10 cellular contexts compared by ENCODE assay signal in the genomic region with DNA sequence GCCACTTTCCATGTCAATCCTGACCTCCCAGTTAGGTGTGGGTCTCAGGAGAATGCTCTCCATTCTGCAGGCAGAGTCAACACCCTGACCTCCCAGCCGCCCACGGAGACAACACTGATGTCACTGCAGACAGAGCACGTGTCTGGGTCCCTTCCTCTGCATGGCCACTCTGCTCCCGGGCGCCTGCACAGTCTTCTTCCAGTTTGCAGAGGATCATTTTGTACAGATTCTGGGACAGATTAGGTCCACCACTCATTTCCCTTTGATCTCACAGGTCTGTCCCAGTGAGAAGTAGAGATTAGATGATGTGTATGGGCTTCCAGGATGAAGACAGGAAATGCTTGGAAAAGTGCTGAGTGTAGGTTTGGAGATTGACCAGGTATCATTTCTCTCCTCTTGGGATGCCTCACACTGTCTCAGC. TPM values are rescaled to one million over a fixed set of nuclear protein-coding genes. Genes with fewer than 3 reads are reported as not detected.
A peak's percentile ranks its signal among the peaks of the same experiment; 100 is the strongest.
DNase-seq lines count a peak whose midpoint lies in the region; ATAC-seq and TF ChIP-seq lines count a peak whose summit lies in the region.
"Had no signal": no experiment of that assay in that cellular context is flagged by ENCODE, and none has a peak within 500 bp of the region (broad histone marks: within the 10 kb centered on the region; RNA-seq: fewer than 3 reads in every experiment).

No MANE protein-coding gene starts in this region.

- CTCF ChIA-PET in CD8-positive, alpha-beta T cell (lab: Charles Lee) = no interaction called here

- H3K4me1 Mint-ChIP-seq in natural killer cell = no peaks in the 10 kb centered on the region
- H3K4me1 Mint-ChIP-seq in CD8-positive, alpha-beta T cell (ENCODE audit: low read depth) = no peaks in the 10 kb centered on the region

- no peaks in the 10 kb centered on the region for H3K9me3 ChIP-seq in left ventricle myocardium inferior (replicated peaks)
- no peaks in the 10 kb centered on the region for H3K9me3 ChIP-seq in psoas muscle
- no peaks in the 10 kb centered on the region for H3K9me3 ChIP-seq in CD8-positive, alpha-beta T cell (ENCODE audit: low read length)

- H3K27me3 Mint-ChIP-seq in natural killer cell (ENCODE audit: low read depth in 2 of 2) = peaks cover 11 to 34% of the 10 kb centered on the region in 2 donors
- H3K27me3 Mint-ChIP-seq in CD8-positive, alpha-beta T cell (ENCODE audit: low read depth) = peaks cover 22% of the 10 kb centered on the region

- TF ChIP-seq CTCF in GM13976 (IDR thresholded peaks at IDR 0.05; ENCODE audit: borderline replicate concordance, control extremely low read depth, extremely low read depth, insufficient read depth, missing control alignments) (no peak), VCaP (conservative IDR thresholded peaks at IDR 0.05) (no peak), left ventricle myocardium inferior (IDR thresholded peaks at IDR 0.05; ENCODE audit: borderline replicate concordance) (no peak), psoas muscle (IDR thresholded peaks at IDR 0.05) (no peak), natural killer cell (IDR thresholded peaks at IDR 0.05) (no peak)
- TF ChIP-seq CTCF in CD8-positive, alpha-beta T cell (IDR thresholded peaks at IDR 0.05) = no peak

- H3K27ac ChIP-seq in VCaP (peak overlapping the region; percentile 59), left ventricle myocardium inferior (replicated peaks) (peak overlapping the region; percentile 72), psoas muscle (peak overlapping the region; percentile 61)
- H3K27ac ChIP-seq in CD8-positive, alpha-beta T cell (ENCODE audit: low read depth, low read length) = no peak overlapping the region

- H3K4me3 ChIP-seq in left ventricle myocardium inferior (no peak overlapping the region), psoas muscle (no peak overlapping the region)
- no peak overlapping the region for H3K4me3 ChIP-seq in CD8-positive, alpha-beta T cell (ENCODE audit: low read depth, low read length)

- H3K36me3 Mint-ChIP-seq in natural killer cell = no peaks in the 10 kb centered on the region
- no peaks in the 10 kb centered on the region for H3K36me3 Mint-ChIP-seq in CD8-positive, alpha-beta T cell

- peaks cover 22% of the 10 kb centered on the region for H3K27me3 ChIP-seq in left ventricle myocardium inferior (ENCODE audit: low read depth)
- no peaks in the 10 kb centered on the region for H3K27me3 ChIP-seq in psoas muscle (ENCODE audit: insufficient read depth in 3 of 3, low read length in 2 of 3)
- no peaks in the 10 kb centered on the region for H3K27me3 ChIP-seq in CD8-positive, alpha-beta T cell (ENCODE audit: insufficient read depth, low read length)

- 13 to 25% (median 25%) methylated on average over 5 of the region's 5 CpGs for WGBS in psoas muscle, 3 donors

- intact Hi-C loops in left ventricle myocardium inferior (cut with micrococcal nuclease) (no loop called here), psoas muscle (cut with DNase I) (loop anchor here in 1 of 2 donors (2.0 to 10.0 kb wide), 2 partner anchors 16 to 56 kb away; no protein-coding TSS in a partner anchor), natural killer cell (cut with micrococcal nuclease) (no loop called here)
- intact Hi-C loops in CD8-positive, alpha-beta T cell (cut with DNase I, micrococcal nuclease) = no loop called here

- H3K4me1 ChIP-seq in left ventricle myocardium inferior (peaks cover 32% of the 10 kb centered on the region), psoas muscle (peaks cover 13% of the 10 kb centered on the region)
- no peaks in the 10 kb centered on the region for H3K4me1 ChIP-seq in CD8-positive, alpha-beta T cell (ENCODE audit: insufficient read depth, low read length)

- no peak overlapping the region for H3K4me3 Mint-ChIP-seq in natural killer cell
- H3K4me3 Mint-ChIP-seq in CD8-positive, alpha-beta T cell = no peak overlapping the region

- H3K27ac Mint-ChIP-seq in natural killer cell = no peak overlapping the region
- H3K27ac Mint-ChIP-seq in CD8-positive, alpha-beta T cell = no peak overlapping the region

- POLR2A ChIA-PET in CD8-positive, alpha-beta T cell (lab: Charles Lee) = no interaction called here

- ATAC-seq in psoas muscle (peak; percentile 27 to 59 (median 40)), natural killer cell (no peak), GM21381 (IDR thresholded peaks at IDR 0.05; ENCODE audit: unreplicated experiment) (no peak)
- no peak for ATAC-seq in CD8-positive, alpha-beta T cell

- no peaks in the 10 kb centered on the region for H3K36me3 ChIP-seq in left ventricle myocardium inferior
- no peaks in the 10 kb centered on the region for H3K36me3 ChIP-seq in psoas muscle (ENCODE audit: insufficient read depth in 1 of 2, low read depth in 1 of 2)
- no peaks in the 10 kb centered on the region for H3K36me3 ChIP-seq in CD8-positive, alpha-beta T cell (ENCODE audit: insufficient read depth, low read length)

- DNase-seq in GM13976 (ENCODE audit: low spot score) = peak; percentile 66
- peak; percentile 48 for DNase-seq in left ventricle myocardium inferior
- DNase-seq in psoas muscle = peak; percentile 48 to 63
- DNase-seq in natural killer cell = no peak
- DNase-seq in CD8-positive, alpha-beta T cell = no peak
- DNase-seq in RKO (ENCODE audit: low spot score) = no peak

- in situ Hi-C loops in GM13976 (cut with MboI; ENCODE audit: low sequenced_read_pairs, unreplicated experiment) = no loop called here

- H3K9me3 Mint-ChIP-seq in natural killer cell = no peaks in the 10 kb centered on the region
- H3K9me3 Mint-ChIP-seq in CD8-positive, alpha-beta T cell = no peaks in the 10 kb centered on the region

RNA-seq across cellular contexts. Expression of gene MYBPHL, which starts 8.1 kb away (rescaled TPM):
- total RNA-seq in left ventricle myocardium inferior = 0.22 TPM
- 1 to 10 TPM in 2 of 4 donors, under 1 TPM in 2; 0.57 to 2.2 (median 1.3) TPM for total RNA-seq in psoas muscle
- under 1 TPM in 2 of 3 donors, not detected in 1; 0.17 to 0.55 TPM for polyA plus RNA-seq in psoas muscle
- total RNA-seq in natural killer cell = not detected
- total RNA-seq in CD8-positive, alpha-beta T cell = not detected
- total RNA-seq: aorta, mononuclear cell had no signal
- polyA plus RNA-seq: aorta had no signal

RNA-seq across cellular contexts. Expression of gene PSRC1, which starts 15.7 kb away (rescaled TPM):
- 0.80 TPM for total RNA-seq in left ventricle myocardium inferior
- total RNA-seq in psoas muscle = 1 to 10 TPM in 1 of 4 donors, under 1 TPM in 3; 0.54 to 1.7 (median 0.57) TPM
- polyA plus RNA-seq in psoas muscle = 1 to 10 TPM in 2 of 3 donors, under 1 TPM in 1; 0.14 to 2.0 (median 1.3) TPM
- 1 to 10 TPM; 1.1 to 2.4 (median 1.9) TPM for total RNA-seq in natural killer cell
- total RNA-seq in CD8-positive, alpha-beta T cell = not detected

RNA-seq across cellular contexts. Expression of gene CELSR2, which starts 49.3 kb away (rescaled TPM):
- total RNA-seq in left ventricle myocardium inferior (4.2 TPM), psoas muscle (10 to 100 TPM in 2 of 4 donors, 1 to 10 TPM in 2; 5.7 to 12.5 (median 10.6) TPM), natural killer cell (1 to 10 TPM; 7.1 to 9.7 (median 7.4) TPM)
- 1 to 10 TPM in 2 of 3 donors, under 1 TPM in 1; 0.69 to 6.9 (median 3.7) TPM for polyA plus RNA-seq in psoas muscle
- 1 to 10 TPM; 3.8 TPM for total RNA-seq in CD8-positive, alpha-beta T cell

Comparison
In these comparisons a context has a peak if more than half of its experiments do, and no peak if none do; other contexts are left out.
1. DNase-seq: peak in GM13976 (single experiment), left ventricle myocardium inferior (single experiment) and psoas muscle (2 of 2); none in natural killer cell (single experiment), CD8-positive, alpha-beta T cell (0 of 7) and RKO (single experiment).
2. ATAC-seq: peak in psoas muscle (4 of 4); none in natural killer cell (0 of 3), GM21381 (single experiment) and CD8-positive, alpha-beta T cell (single experiment).